2 cellular contexts compared by ENCODE assay signal in the genomic region with DNA sequence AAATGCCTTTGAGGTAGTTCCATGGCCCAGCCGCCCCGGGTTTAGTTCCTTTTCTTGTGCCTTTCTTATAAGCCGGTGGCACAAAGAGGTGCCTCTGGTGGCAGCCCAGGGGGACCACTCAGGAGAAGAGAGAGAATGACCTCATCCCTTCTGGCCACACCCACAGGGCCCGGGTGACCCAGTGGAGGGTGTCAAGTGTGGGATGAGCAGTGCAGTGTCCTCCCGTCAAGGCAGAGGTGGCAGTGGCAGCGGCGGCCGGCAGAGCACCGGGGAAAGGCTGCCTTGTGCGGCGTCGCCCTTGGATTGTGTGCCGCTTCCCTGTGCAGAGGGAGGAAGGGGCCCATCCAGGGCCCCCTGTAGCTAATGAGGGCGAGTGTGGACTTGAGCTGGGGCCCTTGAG.
TF ChIP-seq lines count a peak whose summit lies in the region.

No MANE protein-coding gene starts in this region.

TF ChIP-seq in HCT116, 20 proteins besides CTCF, POLR2A, EP300 and RAD21:
- TF ChIP-seq SIN3A (IDR thresholded peaks at IDR 0.05; ENCODE audit: low read depth): no peak
- no peak for TF ChIP-seq TCF7L2 (IDR thresholded peaks at IDR 0.05; ENCODE audit: borderline replicate concordance, extremely low read depth, insufficient read depth, insufficient read length)
- TF ChIP-seq, protein P1, sequence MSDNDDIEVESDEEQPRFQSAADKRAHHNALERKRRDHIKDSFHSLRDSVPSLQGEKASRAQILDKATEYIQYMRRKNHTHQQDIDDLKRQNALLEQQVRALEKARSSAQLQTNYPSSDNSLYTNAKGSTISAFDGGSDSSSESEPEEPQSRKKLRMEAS (IDR thresholded peaks at IDR 0.05): no peak
- TF ChIP-seq, protein P2, sequence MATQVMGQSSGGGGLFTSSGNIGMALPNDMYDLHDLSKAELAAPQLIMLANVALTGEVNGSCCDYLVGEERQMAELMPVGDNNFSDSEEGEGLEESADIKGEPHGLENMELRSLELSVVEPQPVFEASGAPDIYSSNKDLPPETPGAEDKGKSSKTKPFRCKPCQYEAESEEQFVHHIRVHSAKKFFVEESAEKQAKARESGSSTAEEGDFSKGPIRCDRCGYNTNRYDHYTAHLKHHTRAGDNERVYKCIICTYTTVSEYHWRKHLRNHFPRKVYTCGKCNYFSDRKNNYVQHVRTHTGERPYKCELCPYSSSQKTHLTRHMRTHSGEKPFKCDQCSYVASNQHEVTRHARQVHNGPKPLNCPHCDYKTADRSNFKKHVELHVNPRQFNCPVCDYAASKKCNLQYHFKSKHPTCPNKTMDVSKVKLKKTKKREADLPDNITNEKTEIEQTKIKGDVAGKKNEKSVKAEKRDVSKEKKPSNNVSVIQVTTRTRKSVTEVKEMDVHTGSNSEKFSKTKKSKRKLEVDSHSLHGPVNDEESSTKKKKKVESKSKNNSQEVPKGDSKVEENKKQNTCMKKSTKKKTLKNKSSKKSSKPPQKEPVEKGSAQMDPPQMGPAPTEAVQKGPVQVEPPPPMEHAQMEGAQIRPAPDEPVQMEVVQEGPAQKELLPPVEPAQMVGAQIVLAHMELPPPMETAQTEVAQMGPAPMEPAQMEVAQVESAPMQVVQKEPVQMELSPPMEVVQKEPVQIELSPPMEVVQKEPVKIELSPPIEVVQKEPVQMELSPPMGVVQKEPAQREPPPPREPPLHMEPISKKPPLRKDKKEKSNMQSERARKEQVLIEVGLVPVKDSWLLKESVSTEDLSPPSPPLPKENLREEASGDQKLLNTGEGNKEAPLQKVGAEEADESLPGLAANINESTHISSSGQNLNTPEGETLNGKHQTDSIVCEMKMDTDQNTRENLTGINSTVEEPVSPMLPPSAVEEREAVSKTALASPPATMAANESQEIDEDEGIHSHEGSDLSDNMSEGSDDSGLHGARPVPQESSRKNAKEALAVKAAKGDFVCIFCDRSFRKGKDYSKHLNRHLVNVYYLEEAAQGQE (IDR thresholded peaks at IDR 0.05; ENCODE audit: low read depth): no peak
- no peak for TF ChIP-seq JUND (IDR thresholded peaks at IDR 0.05)
- TF ChIP-seq CEBPB (IDR thresholded peaks at IDR 0.05; ENCODE audit: low read depth): no peak

TF ChIP-seq in K562, 482 proteins besides CTCF, POLR2A, EP300 and RAD21:
- TF ChIP-seq CHD2 (IDR thresholded peaks at IDR 0.05; ENCODE audit: low read depth, low read length): no peak
- TF ChIP-seq ZFP36 (IDR thresholded peaks at IDR 0.05; ENCODE audit: low read depth, low read length, partially characterized antibody): no peak
- TF ChIP-seq, protein P3, sequence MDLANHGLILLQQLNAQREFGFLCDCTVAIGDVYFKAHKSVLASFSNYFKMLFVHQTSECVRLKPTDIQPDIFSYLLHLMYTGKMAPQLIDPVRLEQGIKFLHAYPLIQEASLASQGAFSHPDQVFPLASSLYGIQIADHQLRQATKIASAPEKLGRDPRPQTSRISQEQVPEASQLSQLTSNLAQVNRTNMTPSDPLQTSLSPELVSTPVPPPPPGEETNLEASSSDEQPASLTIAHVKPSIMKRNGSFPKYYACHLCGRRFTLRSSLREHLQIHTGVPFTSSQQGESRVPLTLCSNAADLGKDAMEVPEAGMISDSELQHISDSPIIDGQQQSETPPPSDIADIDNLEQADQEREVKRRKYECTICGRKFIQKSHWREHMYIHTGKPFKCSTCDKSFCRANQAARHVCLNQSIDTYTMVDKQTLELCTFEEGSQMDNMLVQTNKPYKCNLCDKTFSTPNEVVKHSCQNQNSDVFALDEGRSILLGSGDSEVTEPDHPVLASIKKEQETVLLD (IDR thresholded peaks at IDR 0.05): no peak
- no peak for TF ChIP-seq EWSR1 (IDR thresholded peaks at IDR 0.05; ENCODE audit: borderline replicate concordance, low read depth, partially characterized antibody)
- TF ChIP-seq PHF8 (IDR thresholded peaks at IDR 0.05; ENCODE audit: borderline replicate concordance, low read length): no peak
- TF ChIP-seq ZNF124 (CRISPR knock-in tag; IDR thresholded peaks at IDR 0.05): no peak
- TF ChIP-seq BDP1 (IDR thresholded peaks at IDR 0.05; ENCODE audit: insufficient read depth, insufficient read length): no peak
- no peak for TF ChIP-seq PPARD (CRISPR knock-in tag; IDR thresholded peaks at IDR 0.05)
- TF ChIP-seq ZEB2 (IDR thresholded peaks at IDR 0.05): no peak
- TF ChIP-seq TEAD2 (tag; IDR thresholded peaks at IDR 0.05): no peak
- TF ChIP-seq ZNF217 (CRISPR knock-in tag; IDR thresholded peaks at IDR 0.05): no peak
- TF ChIP-seq, protein P4, sequence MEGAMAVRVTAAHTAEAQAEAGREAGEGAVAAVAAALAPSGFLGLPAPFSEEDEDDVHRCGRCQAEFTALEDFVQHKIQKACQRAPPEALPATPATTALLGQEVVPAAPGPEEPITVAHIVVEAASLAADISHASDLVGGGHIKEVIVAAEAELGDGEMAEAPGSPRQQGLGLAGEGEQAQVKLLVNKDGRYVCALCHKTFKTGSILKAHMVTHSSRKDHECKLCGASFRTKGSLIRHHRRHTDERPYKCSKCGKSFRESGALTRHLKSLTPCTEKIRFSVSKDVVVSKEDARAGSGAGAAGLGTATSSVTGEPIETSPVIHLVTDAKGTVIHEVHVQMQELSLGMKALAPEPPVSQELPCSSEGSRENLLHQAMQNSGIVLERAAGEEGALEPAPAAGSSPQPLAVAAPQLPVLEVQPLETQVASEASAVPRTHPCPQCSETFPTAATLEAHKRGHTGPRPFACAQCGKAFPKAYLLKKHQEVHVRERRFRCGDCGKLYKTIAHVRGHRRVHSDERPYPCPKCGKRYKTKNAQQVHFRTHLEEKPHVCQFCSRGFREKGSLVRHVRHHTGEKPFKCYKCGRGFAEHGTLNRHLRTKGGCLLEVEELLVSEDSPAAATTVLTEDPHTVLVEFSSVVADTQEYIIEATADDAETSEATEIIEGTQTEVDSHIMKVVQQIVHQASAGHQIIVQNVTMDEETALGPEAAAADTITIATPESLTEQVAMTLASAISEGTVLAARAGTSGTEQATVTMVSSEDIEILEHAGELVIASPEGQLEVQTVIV (CRISPR knock-in tag; IDR thresholded peaks at IDR 0.05; ENCODE audit: borderline replicate concordance): no peak
- no peak for TF ChIP-seq ZNF75A (CRISPR knock-in tag; IDR thresholded peaks at IDR 0.05)
- TF ChIP-seq ZNF324 (CRISPR knock-in tag; IDR thresholded peaks at IDR 0.05): no peak
- TF ChIP-seq SMARCA4 (IDR thresholded peaks at IDR 0.05): no peak
- TF ChIP-seq, protein P5, sequence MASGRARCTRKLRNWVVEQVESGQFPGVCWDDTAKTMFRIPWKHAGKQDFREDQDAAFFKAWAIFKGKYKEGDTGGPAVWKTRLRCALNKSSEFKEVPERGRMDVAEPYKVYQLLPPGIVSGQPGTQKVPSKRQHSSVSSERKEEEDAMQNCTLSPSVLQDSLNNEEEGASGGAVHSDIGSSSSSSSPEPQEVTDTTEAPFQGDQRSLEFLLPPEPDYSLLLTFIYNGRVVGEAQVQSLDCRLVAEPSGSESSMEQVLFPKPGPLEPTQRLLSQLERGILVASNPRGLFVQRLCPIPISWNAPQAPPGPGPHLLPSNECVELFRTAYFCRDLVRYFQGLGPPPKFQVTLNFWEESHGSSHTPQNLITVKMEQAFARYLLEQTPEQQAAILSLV (tag; IDR thresholded peaks at IDR 0.05): no peak
- no peak for TF ChIP-seq CAMTA2 (CRISPR knock-in tag; conservative IDR thresholded peaks at IDR 0.05)
- TF ChIP-seq, protein P6, sequence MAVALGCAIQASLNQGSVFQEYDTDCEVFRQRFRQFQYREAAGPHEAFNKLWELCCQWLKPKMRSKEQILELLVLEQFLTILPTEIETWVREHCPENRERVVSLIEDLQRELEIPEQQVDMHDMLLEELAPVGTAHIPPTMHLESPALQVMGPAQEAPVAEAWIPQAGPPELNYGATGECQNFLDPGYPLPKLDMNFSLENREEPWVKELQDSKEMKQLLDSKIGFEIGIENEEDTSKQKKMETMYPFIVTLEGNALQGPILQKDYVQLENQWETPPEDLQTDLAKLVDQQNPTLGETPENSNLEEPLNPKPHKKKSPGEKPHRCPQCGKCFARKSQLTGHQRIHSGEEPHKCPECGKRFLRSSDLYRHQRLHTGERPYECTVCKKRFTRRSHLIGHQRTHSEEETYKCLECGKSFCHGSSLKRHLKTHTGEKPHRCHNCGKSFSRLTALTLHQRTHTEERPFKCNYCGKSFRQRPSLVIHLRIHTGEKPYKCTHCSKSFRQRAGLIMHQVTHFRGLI (CRISPR knock-in tag; IDR thresholded peaks at IDR 0.05): no peak
